ENCODE assay signal across 7 cellular contexts in genomic region chr6:44237813-44238433, GRCh38. TPM values are rescaled to one million over a fixed set of nuclear protein-coding genes. Genes with fewer than 3 reads are reported as not detected.
DNase-seq lines count a peak whose midpoint lies in the region; ATAC-seq and TF ChIP-seq lines count a peak whose summit lies in the region.

No MANE protein-coding gene starts in this region.

- ATAC-seq in HG02588 (IDR thresholded peaks at IDR 0.05; ENCODE audit: unreplicated experiment) (peak; percentile 81), WTC11 (peak; percentile 56)

- TF ChIP-seq CTCF in GM13977 (IDR thresholded peaks at IDR 0.05; ENCODE audit: extremely low read depth, insufficient read depth, missing control alignments) (peak; percentile 98), WTC11 (IDR thresholded peaks at IDR 0.05) (peak; percentile 90), cardiac fibroblast (IDR thresholded peaks at IDR 0.05; ENCODE audit: low read depth, low read length) (peak; percentile 70)

- peaks cover 17% of the 10 kb centered on the region for H3K36me3 Mint-ChIP-seq in WTC11

- DNase-seq in GM13977 (ENCODE audit: low spot score): peak; percentile 87
- peak; percentile 89 for DNase-seq in NCI-H146 (lab: John Stamatoyannopoulos, UW)
- DNase-seq in WTC11 (ENCODE audit: low spot score): peak; percentile 77
- peak; percentile 67 to 73 for DNase-seq in cardiac fibroblast (ENCODE audit: low read depth in 2 of 2)
- DNase-seq in islet precursor cell: peak; percentile 84
- peak; percentile 72 for DNase-seq in stimulated activated CD4-positive, alpha-beta T cell treated with anti-CD3 and anti-CD28 coated beads, Interleukin-12 subunit alpha, Interleukin-12 subunit beta, amount 100 ng/mL, for 4 hours

- no peaks in the 10 kb centered on the region for H3K9me3 Mint-ChIP-seq in WTC11

- CTCF ChIA-PET in WTC11 (lab: Charles Lee): interaction anchor here (0.6 to 6.3 kb wide), 18 partner anchors 8 to 1489 kb away, joined by 3 to 174 read pairs (median 4); partner anchors contain the start of genes HSP90AB1, MYMX and SLC29A1

- peak overlapping the region; percentile 53 to 62 for H3K4me3 ChIP-seq in cardiac fibroblast (replicated peaks in 1 of 2; ENCODE audit: low read depth in 2 of 2, low read length in 2 of 2)

- peak overlapping the region; percentile 74; the same call in 1 of the 2 replicates for H3K27ac Mint-ChIP-seq in WTC11

- peak overlapping the region; percentile 78 for H3K4me3 Mint-ChIP-seq in WTC11

- in situ Hi-C loops in GM13977 (cut with MboI; ENCODE audit: low pct_unique_long_range_greater_than_20kb, low sequenced_read_pairs, unreplicated experiment): loop anchor here (5.0 kb wide), 1 partner anchor 66 kb away; no protein-coding TSS in a partner anchor

- H3K4me1 Mint-ChIP-seq in WTC11: peaks cover 44% of the 10 kb centered on the region

- peaks cover 30% of the 10 kb centered on the region for H3K27me3 Mint-ChIP-seq in WTC11 (ENCODE audit: low read depth)

- POLR2A ChIA-PET in WTC11 (lab: Charles Lee): interaction anchor here (0.6 to 1.8 kb wide), 6 partner anchors 9 to 468 kb away, joined by 3 to 21 read pairs (median 4); partner anchors contain the start of genes AARS2, HSP90AB1, SLC29A1 and VEGFA

TF ChIP-seq in WTC11, 78 proteins besides CTCF, POLR2A, EP300 and RAD21 (continues in another document):
- TF ChIP-seq IRF2 (CRISPR knock-in tag; IDR thresholded peaks at IDR 0.05; ENCODE audit: borderline replicate concordance, low read depth): no peak
- TF ChIP-seq ETV6 (CRISPR knock-in tag; IDR thresholded peaks at IDR 0.05): peak; percentile 89; the same call in 1 of the 2 replicates
- peak; percentile 74; the same call in 1 of the 2 replicates for TF ChIP-seq FOXP4 (CRISPR knock-in tag; IDR thresholded peaks at IDR 0.05)
- no peak for TF ChIP-seq ATF6 (CRISPR knock-in tag; IDR thresholded peaks at IDR 0.05)
- no peak for TF ChIP-seq GRHL2 (CRISPR knock-in tag; IDR thresholded peaks at IDR 0.05; ENCODE audit: insufficient replicate concordance, severe bottlenecking)
- no peak for TF ChIP-seq MXD4 (CRISPR knock-in tag; IDR thresholded peaks at IDR 0.05; ENCODE audit: borderline replicate concordance)
- peak; percentile 79 for TF ChIP-seq EMX1 (CRISPR knock-in tag; IDR thresholded peaks at IDR 0.05)
- no peak for TF ChIP-seq OVOL2 (CRISPR knock-in tag; IDR thresholded peaks at IDR 0.05; ENCODE audit: borderline replicate concordance)
- no peak for TF ChIP-seq ATF2 (CRISPR knock-in tag; IDR thresholded peaks at IDR 0.05; ENCODE audit: borderline replicate concordance, low read depth)
- TF ChIP-seq JAZF1 (CRISPR knock-in tag; IDR thresholded peaks at IDR 0.05): no peak
- peak; percentile 30; the same call in 1 of the 2 replicates for TF ChIP-seq MAX (CRISPR knock-in tag; IDR thresholded peaks at IDR 0.05)
- no peak for TF ChIP-seq ZNF671 (CRISPR knock-in tag; IDR thresholded peaks at IDR 0.05)
- TF ChIP-seq GABPB1 (CRISPR knock-in tag; IDR thresholded peaks at IDR 0.05): peak; percentile 69
- no peak for TF ChIP-seq ZNF121 (CRISPR knock-in tag; IDR thresholded peaks at IDR 0.05)
- peak; percentile 67; the same call in 1 of the 2 replicates for TF ChIP-seq IRF1 (CRISPR knock-in tag; IDR thresholded peaks at IDR 0.05)
- TF ChIP-seq E2F5 (CRISPR knock-in tag; IDR thresholded peaks at IDR 0.05): peak; percentile 74; the same call in 1 of the 2 replicates
- no peak for TF ChIP-seq ESRRA (CRISPR knock-in tag; IDR thresholded peaks at IDR 0.05; ENCODE audit: borderline replicate concordance)
- peak; percentile 40; the same call in 1 of the 2 replicates for TF ChIP-seq SP1 (CRISPR knock-in tag; conservative IDR thresholded peaks at IDR 0.05)
- TF ChIP-seq ZBTB21 (CRISPR knock-in tag; IDR thresholded peaks at IDR 0.05; ENCODE audit: borderline replicate concordance): no peak
- no peak for TF ChIP-seq NR2C2 (CRISPR knock-in tag; IDR thresholded peaks at IDR 0.05)
- peak; percentile 63; the same call in 1 of the 2 replicates for TF ChIP-seq ZNF425 (CRISPR knock-in tag; conservative IDR thresholded peaks at IDR 0.05)

RNA-seq across cellular contexts. Expression of gene HSP90AB1, which starts 9.0 kb away (rescaled TPM):
- total RNA-seq in WTC11 (2021): 2,159 to 2,172 TPM (median 2,171 TPM) in 3 replicates

RNA-seq across cellular contexts. Expression of gene SLC29A1, which starts 14.5 kb away (rescaled TPM):
- 131 to 139 TPM (median 132 TPM) in 3 replicates for total RNA-seq in WTC11 (2021)

RNA-seq across cellular contexts. Expression of gene SLC35B2, which starts 19.4 kb away (rescaled TPM):
- total RNA-seq in WTC11 (2021): 28.9 to 36.7 TPM (median 30.8 TPM) in 3 replicates

RNA-seq across cellular contexts. Expression of gene MYMX, which starts 21.2 kb away (rescaled TPM):
- 3.9 to 7.5 TPM (median 6.4 TPM) in 3 replicates for total RNA-seq in WTC11 (2021)

RNA-seq across cellular contexts. Expression of gene NFKBIE, which starts 27.4 kb away (rescaled TPM):
- 8.3 to 10.4 TPM (median 10.3 TPM) in 3 replicates for total RNA-seq in WTC11 (2021)

Comparison
In these comparisons a context has a peak if more than half of its experiments do, and no peak if none do; other contexts are left out.
1. Peak in every context shown above with its lines: DNase-seq, ATAC-seq and H3K4me3 ChIP-seq.